8 cellular contexts compared by ENCODE assay signal in genomic region chr1:225880636-225881035, GRCh38. TPM values are rescaled to one million over a fixed set of nuclear protein-coding genes. Genes with fewer than 3 reads are reported as not detected.
DNase-seq lines count a peak whose midpoint lies in the region; ATAC-seq and TF ChIP-seq lines count a peak whose summit lies in the region.

No MANE protein-coding gene starts in this region.

- no peak for DNase-seq in activated T-cell treated with anti-CD3 and anti-CD28 coated beads, Interleukin-2, amount 50 U/mL, for 4 hours
- DNase-seq in activated T-cell treated with anti-CD3 and anti-CD28 coated beads for 4 hours (no peak), suprapubic skin (ENCODE audit: low spot score in 2 of 2) (no peak)
- DNase-seq in activated naive CD8-positive, alpha-beta T cell treated with anti-CD3 and anti-CD28 coated beads, Interleukin-2, amount 50 U/mL, for 24 hours, result no peak
- DNase-seq in activated CD4-positive, CD25-positive, alpha-beta regulatory T cell (lab: John Stamatoyannopoulos, UW), result no peak
- DNase-seq in stimulated activated CD8-positive, alpha-beta memory T cell treated with anti-CD3 and anti-CD28 coated beads, Interleukin-4, amount 100 ng/mL, for 48 hours, result no peak

- TF ChIP-seq CTCF in liver (IDR thresholded peaks at IDR 0.05; ENCODE audit: low read depth, low read length, missing input control), result no peak
- no peak for TF ChIP-seq CTCF in suprapubic skin (IDR thresholded peaks at IDR 0.05)

- H3K4me1 ChIP-seq in liver (ENCODE audit: control insufficient read depth in 4 of 4, insufficient read depth in 4 of 4, low read length in 3 of 4), result peaks cover 22 to 56% (median 51%) of the 10 kb centered on the region in 4 donors
- H3K4me1 ChIP-seq in suprapubic skin, result peaks cover 57% of the 10 kb centered on the region

- no peaks in the 10 kb centered on the region for H3K27me3 Mint-ChIP-seq in activated T-cell treated with anti-CD3 and anti-CD28 coated beads, Interleukin-2, amount 50 U/mL, for 4 hours (ENCODE audit: low read depth)
- no peaks in the 10 kb centered on the region for H3K27me3 Mint-ChIP-seq in activated naive CD8-positive, alpha-beta T cell treated with anti-CD3 and anti-CD28 coated beads, Interleukin-2, amount 50 U/mL, for 24 hours

- peaks cover 62% of the 10 kb centered on the region for H3K4me1 Mint-ChIP-seq in activated T-cell treated with anti-CD3 and anti-CD28 coated beads, Interleukin-2, amount 50 U/mL, for 4 hours (ENCODE audit: low read depth)
- H3K4me1 Mint-ChIP-seq in activated naive CD8-positive, alpha-beta T cell treated with anti-CD3 and anti-CD28 coated beads, Interleukin-2, amount 50 U/mL, for 24 hours, result peaks cover 59% of the 10 kb centered on the region

- peaks cover 0 to 3% (median 1%) of the 10 kb centered on the region in 4 donors for H3K36me3 ChIP-seq in liver (ENCODE audit: control insufficient read depth in 4 of 4, insufficient read depth in 3 of 4, low read depth in 1 of 4, low read length in 3 of 4)
- H3K36me3 ChIP-seq in suprapubic skin, result peaks cover 16% of the 10 kb centered on the region

- H3K27ac Mint-ChIP-seq in activated naive CD8-positive, alpha-beta T cell treated with anti-CD3 and anti-CD28 coated beads, Interleukin-2, amount 50 U/mL, for 24 hours, result no peak overlapping the region

- peak overlapping the region; percentile 88 for H3K4me3 Mint-ChIP-seq in activated T-cell treated with anti-CD3 and anti-CD28 coated beads, Interleukin-2, amount 50 U/mL, for 4 hours
- peak overlapping the region; percentile 87 for H3K4me3 Mint-ChIP-seq in activated naive CD8-positive, alpha-beta T cell treated with anti-CD3 and anti-CD28 coated beads, Interleukin-2, amount 50 U/mL, for 24 hours

- no peak for TF ChIP-seq POLR2A in suprapubic skin (IDR thresholded peaks at IDR 0.05)

- TF ChIP-seq EP300 in suprapubic skin (IDR thresholded peaks at IDR 0.05), result no peak

- peak overlapping the region; percentile 85 to 90 for H3K9ac ChIP-seq in liver (ENCODE audit: low read depth in 1 of 2, low read length in 2 of 2)

- WGBS in liver, result 24% methylated on average over 5 of the region's 5 CpGs
- 49% methylated on average over 5 of the region's 5 CpGs for WGBS in suprapubic skin

- TF ChIP-seq RAD21 in liver (IDR thresholded peaks at IDR 0.05), result peak; percentile 33 to 44

- ATAC-seq in activated T-cell treated with anti-CD3 and anti-CD28 coated beads, Interleukin-2, amount 50 U/mL, for 4 hours, result no peak
- ATAC-seq in activated naive CD8-positive, alpha-beta T cell treated with anti-CD3 and anti-CD28 coated beads, Interleukin-2, amount 50 U/mL, for 24 hours, result no peak
- no peak for ATAC-seq in GM21576 (IDR thresholded peaks at IDR 0.05; ENCODE audit: unreplicated experiment)

- H3K36me3 Mint-ChIP-seq in activated T-cell treated with anti-CD3 and anti-CD28 coated beads, Interleukin-2, amount 50 U/mL, for 4 hours (ENCODE audit: insufficient read depth), result peaks cover 2% of the 10 kb centered on the region
- peaks cover 7% of the 10 kb centered on the region for H3K36me3 Mint-ChIP-seq in activated naive CD8-positive, alpha-beta T cell treated with anti-CD3 and anti-CD28 coated beads, Interleukin-2, amount 50 U/mL, for 24 hours (ENCODE audit: low read depth)

- H3K27me3 ChIP-seq in liver (ENCODE audit: control insufficient read depth in 4 of 4, insufficient read depth in 4 of 4, low read length in 3 of 4) (no peaks in the 10 kb centered on the region), suprapubic skin (no peaks in the 10 kb centered on the region)

- H3K27ac ChIP-seq in liver (ENCODE audit: low read depth in 1 of 2, low read length in 2 of 2) (peak overlapping the region; percentile 97 to 98), suprapubic skin (peak overlapping the region; percentile 95)

- H3K9me3 ChIP-seq in liver (ENCODE audit: control insufficient read depth in 4 of 4, low read length in 3 of 4) (no peaks in the 10 kb centered on the region), suprapubic skin (no peaks in the 10 kb centered on the region)

- no peaks in the 10 kb centered on the region for H3K9me3 Mint-ChIP-seq in activated T-cell treated with anti-CD3 and anti-CD28 coated beads, Interleukin-2, amount 50 U/mL, for 4 hours
- H3K9me3 Mint-ChIP-seq in activated naive CD8-positive, alpha-beta T cell treated with anti-CD3 and anti-CD28 coated beads, Interleukin-2, amount 50 U/mL, for 24 hours, result no peaks in the 10 kb centered on the region

- H3K4me3 ChIP-seq in liver (ENCODE audit: low read depth in 1 of 3, low read length in 3 of 3) (peak overlapping the region; percentile 75 to 94 (median 83)), suprapubic skin (peak overlapping the region; percentile 89)

TF ChIP-seq in liver, 16 proteins besides CTCF, POLR2A, EP300 and RAD21:
- TF ChIP-seq FOXA2 (IDR thresholded peaks at IDR 0.05) (peak; percentile 87), HNF4A (conservative IDR thresholded peaks at IDR 0.05) (peak; percentile 83 to 96), JUND (IDR thresholded peaks at IDR 0.05) (peak in 1 of 2 donors; percentile 39), TAF1 (conservative IDR thresholded peaks at IDR 0.05) (peak; percentile 85), GABPA (IDR thresholded peaks at IDR 0.05 in 1 of 2, conservative IDR thresholded peaks at IDR 0.05 in 1 of 2) (no peak), RXRA (IDR thresholded peaks at IDR 0.05) (peak; percentile 69 to 83), SP1 (IDR thresholded peaks at IDR 0.05) (peak; percentile 76), NR2F2 (IDR thresholded peaks at IDR 0.05) (no peak), REST (IDR thresholded peaks at IDR 0.05) (peak; percentile 78), YY1 (IDR thresholded peaks at IDR 0.05) (peak; percentile 75), FOXA1 (IDR thresholded peaks at IDR 0.05) (peak; percentile 78), MAX (IDR thresholded peaks at IDR 0.05) (peak; percentile 64), EGR1 (IDR thresholded peaks at IDR 0.05; ENCODE audit: low read depth in 2 of 2) (no peak), HNF4G (IDR thresholded peaks at IDR 0.05) (peak; percentile 68)

RNA-seq across cellular contexts. Expression of gene TMEM63A, which starts 1.5 kb away (rescaled TPM):
- total RNA-seq in activated T-cell treated with anti-CD3 and anti-CD28 coated beads, Interleukin-2, amount 50 U/mL, for 4 hours, result 10 to 100 TPM in 1 of 3 donors, 1 to 10 TPM in 2; 7.1 to 13.5 (median 9.1) TPM
- total RNA-seq in liver (10 to 100 TPM; 10.4 to 54.0 TPM), suprapubic skin (100 to 1,000 TPM in 1 of 4 donors, 10 to 100 TPM in 3; 32.6 to 162 (median 48.9) TPM)
- 10 to 100 TPM in 1 of 2 donors, 1 to 10 TPM in 1; 9.6 to 12.9 TPM for polyA plus RNA-seq in liver

RNA-seq across cellular contexts. Expression of gene LEFTY1, which starts 8.3 kb away (rescaled TPM):
- total RNA-seq in activated T-cell treated with anti-CD3 and anti-CD28 coated beads, Interleukin-2, amount 50 U/mL, for 4 hours, result under 1 TPM in 1 of 3 donors, not detected in 2; 0.22 TPM
- total RNA-seq in liver, result 1 to 10 TPM; 1.1 to 1.4 TPM
- under 1 TPM; 0.42 to 0.66 TPM for polyA plus RNA-seq in liver
- not detected for total RNA-seq in suprapubic skin

RNA-seq across cellular contexts. Expression of gene PYCR2, which starts 43.4 kb away (rescaled TPM):
- 100 to 1,000 TPM; 156 to 161 (median 158) TPM for total RNA-seq in activated T-cell treated with anti-CD3 and anti-CD28 coated beads, Interleukin-2, amount 50 U/mL, for 4 hours
- total RNA-seq in liver (10 to 100 TPM; 26.9 to 39.0 TPM), suprapubic skin (10 to 100 TPM; 28.8 to 53.8 (median 43.3) TPM)
- polyA plus RNA-seq in liver, result 10 to 100 TPM; 16.8 to 41.0 TPM
